Comparison of ENCODE assay signal across 18 cellular contexts in the genomic region with DNA sequence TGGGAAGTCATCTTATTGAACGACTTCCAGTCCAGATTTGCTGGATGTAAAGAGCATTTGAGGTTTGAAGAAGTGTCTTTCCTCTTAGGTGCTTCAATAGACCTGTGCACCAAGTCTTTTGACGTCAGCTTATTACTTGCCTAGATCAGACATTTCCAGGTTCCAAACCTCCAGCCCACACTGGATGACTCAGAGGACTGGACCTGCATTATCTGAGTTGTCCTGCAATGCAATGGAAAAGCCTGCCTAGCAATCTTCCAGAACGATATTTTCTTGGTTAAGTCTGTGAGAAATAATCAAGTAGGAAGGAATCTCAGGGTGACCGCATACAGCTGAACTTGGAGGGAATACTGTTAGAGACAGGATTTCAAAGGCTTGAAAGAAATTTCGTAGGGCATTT.
DNase-seq lines count a peak whose midpoint lies in the region; ATAC-seq and TF ChIP-seq lines count a peak whose summit lies in the region.
"Had no signal": no experiment of that assay in that cellular context is flagged by ENCODE, and none has a peak within 500 bp of the region (broad histone marks: within the 10 kb centered on the region; RNA-seq: fewer than 3 reads in every experiment).

No MANE protein-coding gene starts in this region.

- ATAC-seq in upper lobe of right lung = no peak
- no peak for ATAC-seq in GM18867 (IDR thresholded peaks at IDR 0.05; ENCODE audit: unreplicated experiment)
- ATAC-seq: right lobe of liver had no signal

- intact Hi-C loops in mammary epithelial cell (cut with micrococcal nuclease) (no loop called here), upper lobe of right lung (cut with DNase I) (no loop called here)

- H3K4me1 ChIP-seq in mammary epithelial cell (ENCODE audit: insufficient read depth, low read length) (peaks cover 51% of the 10 kb centered on the region), hepatocyte (ENCODE audit: insufficient read depth) (no peaks in the 10 kb centered on the region), upper lobe of right lung (no peaks in the 10 kb centered on the region)
- H3K4me1 ChIP-seq: right lobe of liver had no signal

- H3K79me2 ChIP-seq in mammary epithelial cell (ENCODE audit: insufficient read depth, low read length) (no peaks in the 10 kb centered on the region), hepatocyte (no peaks in the 10 kb centered on the region)

- H4K20me1 ChIP-seq in mammary epithelial cell (ENCODE audit: insufficient read depth, low read length) (no peaks in the 10 kb centered on the region), hepatocyte (ENCODE audit: insufficient read depth, poor library complexity, severe bottlenecking) (no peaks in the 10 kb centered on the region)

- H2AFZ ChIP-seq in mammary epithelial cell (ENCODE audit: low read depth, low read length) (no peak overlapping the region), hepatocyte (no peak overlapping the region)
- H2AFZ ChIP-seq: PC-9 had no signal

- WGBS in mammary epithelial cell (ENCODE audit: low coverage, missing lambda C conversion rate) = 49% methylated on average over 5 of the region's 5 CpGs
- whole genome bisulfite sequencing in hepatocyte (ENCODE audit: low lambda C conversion rate, missing lambda C conversion rate) = 71% methylated on average over 5 of the region's 5 CpGs

- TF ChIP-seq CTCF in mammary epithelial cell (conservative IDR thresholded peaks at IDR 0.05 in 1 of 2, IDR thresholded peaks at IDR 0.05 in 1 of 2; ENCODE audit: extremely low read depth in 1 of 2, insufficient read depth in 1 of 2, low read depth in 1 of 2, low read length in 2 of 2) (no peak), hepatocyte (IDR thresholded peaks at IDR 0.05; ENCODE audit: poor library complexity) (no peak), upper lobe of right lung (IDR thresholded peaks at IDR 0.05) (no peak), GM10248 (IDR thresholded peaks at IDR 0.05; ENCODE audit: control extremely low read depth, extremely low read depth, low read depth, missing control alignments) (no peak)

- CTCF ChIA-PET in mammary epithelial cell (lab: Charles Lee; ENCODE audit: low non-redundant PET) (no interaction called here), GM10248 (lab: Yijun Ruan, JAX) (no interaction called here)

- DNase-seq in EH (ENCODE audit: low read depth) = peak; percentile 27
- peak; percentile 94 for DNase-seq in NCI-H226
- DNase-seq in mammary epithelial cell = peak; percentile 87
- peak; percentile 28 for DNase-seq in hepatocyte (ENCODE audit: low spot score)
- DNase-seq in upper lobe of right lung = no peak
- DNase-seq in GM10248 (ENCODE audit: extremely low spot score) = no peak
- no peak for DNase-seq in T-helper 9 cell
- DNase-seq: activated CD4-positive, alpha-beta T cell treated with anti-CD3 and anti-CD28 coated beads for 48 hours; DMS79 treated with DMSO at 0.1 percent for 48 hours; H9; NCI-H1417; NCI-H2171 treated with DMSO at 0.1 percent for 48 hours; NCI-H82; right lobe of liver had no signal

- no peaks in the 10 kb centered on the region for H3K9me3 ChIP-seq in mammary epithelial cell (replicated peaks; ENCODE audit: insufficient read depth, low read length)
- no peaks in the 10 kb centered on the region for H3K9me3 ChIP-seq in hepatocyte (ENCODE audit: low read depth)
- H3K9me3 ChIP-seq in upper lobe of right lung = no peaks in the 10 kb centered on the region
- H3K9me3 ChIP-seq: neutrophil, right lobe of liver had no signal

- H3K27me3 ChIP-seq in mammary epithelial cell (ENCODE audit: insufficient read depth, low read length) (no peaks in the 10 kb centered on the region), hepatocyte (no peaks in the 10 kb centered on the region), upper lobe of right lung (no peaks in the 10 kb centered on the region)
- H3K27me3 ChIP-seq: neutrophil, right lobe of liver had no signal

- BruUV-seq in mammary epithelial cell (replicated peaks; lab: Mats Ljungman, UMichigan) = no TSS peak

- no peaks in the 10 kb centered on the region for H3K9me2 ChIP-seq in hepatocyte (replicated peaks; ENCODE audit: insufficient read depth)

- in situ Hi-C loops in mammary epithelial cell (cut with MboI; ENCODE audit: low sequenced_read_pairs in 2 of 2) = no loop called here

- peak overlapping the region; percentile 30 for H3K9ac ChIP-seq in mammary epithelial cell (ENCODE audit: insufficient read depth, low read length)

- H3K4me3 ChIP-seq in mammary epithelial cell (replicated peaks in 1 of 3; ENCODE audit: insufficient read depth in 1 of 3, low read depth in 2 of 3, low read length in 3 of 3) (no peak overlapping the region), hepatocyte (no peak overlapping the region), upper lobe of right lung (no peak overlapping the region)
- H3K4me3 ChIP-seq: coronary artery, PC-9, right lobe of liver had no signal

- dilution Hi-C loops in mammary epithelial cell (cut with HindIII; ENCODE audit: low sequenced_read_pairs) = no loop called here

- H3K36me3 ChIP-seq in mammary epithelial cell (ENCODE audit: insufficient read depth, low read length) (no peaks in the 10 kb centered on the region), hepatocyte (replicated peaks; ENCODE audit: insufficient read depth, low read depth) (no peaks in the 10 kb centered on the region), upper lobe of right lung (no peaks in the 10 kb centered on the region)
- H3K36me3 ChIP-seq: neutrophil, right lobe of liver had no signal

- H3K27ac ChIP-seq in mammary epithelial cell (ENCODE audit: insufficient read depth, low read depth, low read length) = peak overlapping the region; percentile 87
- H3K27ac ChIP-seq in hepatocyte = no peak overlapping the region
- no peak overlapping the region for H3K27ac ChIP-seq in upper lobe of right lung
- H3K27ac ChIP-seq: coronary artery, neutrophil, PC-9, right lobe of liver had no signal

- POLR2A ChIA-PET in GM10248 (lab: Yijun Ruan, JAX) = no interaction called here

- H3K4me2 ChIP-seq in mammary epithelial cell (ENCODE audit: insufficient read depth, low read depth, low read length) (no peak overlapping the region), hepatocyte (no peak overlapping the region)
- H3K4me2 ChIP-seq: PC-9 had no signal

Comparison
In these comparisons a context has a peak if more than half of its experiments do, and no peak if none do; other contexts are left out.
1. DNase-seq: peak in EH (single experiment), NCI-H226 (single experiment), mammary epithelial cell (single experiment) and hepatocyte (single experiment); none in upper lobe of right lung (single experiment), GM10248 (single experiment) and T-helper 9 cell (single experiment).